9 cellular contexts compared by ENCODE assay signal in the genomic region with DNA sequence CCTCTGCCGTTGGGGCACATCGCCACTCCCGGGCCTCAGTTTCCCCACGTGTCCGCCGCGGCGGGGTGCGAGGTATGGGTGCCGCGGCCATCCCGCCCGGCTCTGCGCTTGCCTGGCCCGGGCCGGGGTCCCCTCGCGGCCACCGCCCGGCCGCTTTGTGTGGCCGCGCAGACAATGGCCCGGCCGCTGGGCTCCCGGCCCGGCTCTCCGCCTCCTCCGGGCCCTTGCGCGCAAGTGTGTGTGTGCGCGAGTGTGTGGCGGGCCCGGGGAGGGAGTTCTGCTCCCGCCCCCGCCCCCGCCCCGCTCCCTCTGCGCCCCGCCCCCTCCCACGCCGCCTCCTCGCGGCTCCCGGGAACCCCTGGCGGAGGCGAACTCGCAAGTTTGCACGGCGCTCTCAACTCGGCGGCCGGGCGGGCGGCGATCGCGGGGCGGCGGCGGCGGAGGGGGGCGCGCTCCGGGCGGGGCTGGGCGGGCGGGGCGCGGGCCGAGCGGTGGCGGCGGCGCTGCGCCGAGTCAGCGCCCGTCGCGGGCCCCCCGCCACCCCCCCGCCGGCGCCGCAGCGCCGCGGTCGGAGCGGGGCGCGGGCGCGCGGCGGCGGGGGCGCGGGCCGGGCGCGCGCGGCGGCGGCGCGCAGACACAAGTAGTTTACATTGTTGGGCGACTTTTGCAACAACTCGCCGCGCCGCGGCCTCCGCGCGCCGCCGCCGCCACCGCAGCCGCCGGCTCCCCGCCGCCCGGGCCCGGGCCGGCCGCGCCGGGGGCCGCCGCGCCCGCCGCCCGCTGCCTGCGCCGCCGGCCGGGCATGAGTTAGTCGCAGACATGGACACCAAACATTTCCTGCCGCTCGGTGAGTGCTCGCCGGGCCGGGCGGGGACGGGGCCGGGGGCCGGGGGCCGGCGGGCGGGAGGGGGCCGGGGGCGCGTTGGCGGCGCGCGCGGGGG. TPM values are rescaled to one million over a fixed set of nuclear protein-coding genes. Genes with fewer than 3 reads are reported as not detected.
A peak's percentile ranks its signal among the peaks of the same experiment; 100 is the strongest.
DNase-seq lines count a peak whose midpoint lies in the region; ATAC-seq and FAIRE-seq lines count a peak whose summit lies in the region.
"Had no signal": no experiment of that assay in that cellular context is flagged by ENCODE, and none has a peak within 500 bp of the region (broad histone marks: within the 10 kb centered on the region; RNA-seq: fewer than 3 reads in every experiment).

A gene (plus strand): TSS at position 643 of the 941 bp plus-strand sequence. CDS start 177 bp downstream, at position 820.

- no peaks in the 10 kb centered on the region for H3K36me3 ChIP-seq in thymus (ENCODE audit: control insufficient read depth, insufficient read depth)

- no peak within 1 kb of the TSS for H3K27ac Mint-ChIP-seq in activated naive CD8-positive, alpha-beta T cell treated with anti-CD3 and anti-CD28 coated beads for 36 hours
- H3K27ac Mint-ChIP-seq: T-helper 1 cell treated with Interleukin-12 subunit alpha and Interleukin-12 subunit beta and Interleukin-4 antibody, amounts not matched to agents 30 μg/mL and 1 μg/mL, for 36 hours had no signal

- H3K9me3 Mint-ChIP-seq in activated naive CD8-positive, alpha-beta T cell treated with anti-CD3 and anti-CD28 coated beads for 36 hours = no peaks in the 10 kb centered on the region
- H3K9me3 Mint-ChIP-seq: T-helper 1 cell treated with Interleukin-12 subunit alpha and Interleukin-12 subunit beta and Interleukin-4 antibody, amounts not matched to agents 30 μg/mL and 1 μg/mL, for 36 hours had no signal

- peaks cover 14% of the 10 kb centered on the region for H3K27me3 Mint-ChIP-seq in activated naive CD8-positive, alpha-beta T cell treated with anti-CD3 and anti-CD28 coated beads for 36 hours

- peak; percentile 65 for DNase-seq in Caki2 (ENCODE audit: low read depth)
- DNase-seq in HTR-8/SVneo (ENCODE audit: insufficient read length, low spot score) = peak; percentile 72
- peak; percentile 69 for DNase-seq in SK-MEL-5 (ENCODE audit: low read depth, low spot score)
- peak; percentile 42 for DNase-seq in activated naive CD8-positive, alpha-beta T cell treated with anti-CD3 and anti-CD28 coated beads for 36 hours
- no peak for DNase-seq in glomerular endothelial cell (ENCODE audit: extremely low read depth, low read depth, low spot score)
- DNase-seq in nucleus accumbens (lab: John Stamatoyannopoulos, UW) = peak in 44 of 56 donors; percentile 27 to 86 (median 64)

- no peaks in the 10 kb centered on the region for H3K9me3 ChIP-seq in thymus (ENCODE audit: control insufficient read depth)

- under 1% methylated on average over 150 of the region's 164 CpGs for WGBS in thymus

- in situ Hi-C loops in Caki2 (cut with HindIII; ENCODE audit: low pct_unique_long_range_greater_than_20kb, low sequenced_read_pairs) = no loop called here
- in situ Hi-C loops in SK-MEL-5 (cut with HindIII; ENCODE audit: low pct_unique_long_range_greater_than_20kb, low sequenced_read_pairs) = no loop called here

- peak within 1 kb of the TSS; percentile 65 for H3K4me3 Mint-ChIP-seq in activated naive CD8-positive, alpha-beta T cell treated with anti-CD3 and anti-CD28 coated beads for 36 hours
- H3K4me3 Mint-ChIP-seq: T-helper 1 cell treated with Interleukin-12 subunit alpha and Interleukin-12 subunit beta and Interleukin-4 antibody, amounts not matched to agents 30 μg/mL and 1 μg/mL, for 36 hours had no signal

- peak within 1 kb of the TSS; percentile 83 for H3K27ac ChIP-seq in thymus (ENCODE audit: low read depth)

- peaks cover 2% of the 10 kb centered on the region for H3K4me1 Mint-ChIP-seq in activated naive CD8-positive, alpha-beta T cell treated with anti-CD3 and anti-CD28 coated beads for 36 hours

- peak within 1 kb of the TSS; percentile 78 for H3K4me3 ChIP-seq in thymus (ENCODE audit: low read length)

- no peak for ATAC-seq in HG03097 (IDR thresholded peaks at IDR 0.05; ENCODE audit: low FRiP score, unreplicated experiment)

- FAIRE-seq in HTR-8/SVneo (lab: Jason Lieb, UNC) = no peak

- H3K27me3 ChIP-seq in thymus (ENCODE audit: control insufficient read depth, insufficient read depth) = peaks cover 37% of the 10 kb centered on the region

- no peaks in the 10 kb centered on the region for H3K36me3 Mint-ChIP-seq in activated naive CD8-positive, alpha-beta T cell treated with anti-CD3 and anti-CD28 coated beads for 36 hours

- peaks cover 6% of the 10 kb centered on the region for H3K4me1 ChIP-seq in thymus (ENCODE audit: control insufficient read depth, insufficient read depth, low read length)

RNA-seq across cellular contexts. Expression of the gene that starts here (rescaled TPM):
- 20.6 and 27.4 TPM in 2 replicates for total RNA-seq in Caki2 (2014; rRNA removed; shearing (Covaris generic); ENCODE audit: low replicate concordance)
- 8.5 and 10.6 TPM in 2 replicates for total RNA-seq in SK-MEL-5 (2014; rRNA removed; shearing (Covaris generic))
- 29.6 and 30.7 TPM in 2 replicates for polyA plus RNA-seq in SK-MEL-5 (2015; cell fraction: cytosol; rRNA removed)
- 12.5 and 17.9 TPM in 2 replicates for polyA plus RNA-seq in SK-MEL-5 (2015; cell fraction: nucleus; rRNA removed)
- 10 to 100 TPM; 11.0 to 11.4 TPM for total RNA-seq in activated naive CD8-positive, alpha-beta T cell treated with anti-CD3 and anti-CD28 coated beads for 36 hours
- total RNA-seq in glomerular endothelial cell = 19.2 and 29.2 TPM in 2 replicates
- polyA plus RNA-seq in thymus = 20.4 TPM
